Comparison of ENCODE assay signal across 9 cellular contexts in genomic region chr1:237255071-237255470, GRCh38.
"Had no signal": no experiment of that assay in that cellular context is flagged by ENCODE, and none has a peak within 500 bp of the region (broad histone marks: within the 10 kb centered on the region; RNA-seq: fewer than 3 reads in every experiment).

No MANE protein-coding gene starts in this region.

- FAIRE-seq: HepG2 had no signal

- H3K4me1 ChIP-seq: HAP-1 had no signal

- H3K4me3 ChIP-seq: GM23248, HAP-1 had no signal

- H2AFZ ChIP-seq: GM23248 had no signal

- DNase-seq: GM23248, GOT3, H7, HFFc6, KG1 had no signal

- H3K9ac ChIP-seq: GM23248 had no signal

- H3K36me3 ChIP-seq: HAP-1 had no signal

- H3K27ac ChIP-seq: GM23248, HL-60 had no signal

- H3K9me3 ChIP-seq: HAP-1 had no signal

- ATAC-seq: HCT116, HepG2 had no signal
